Comparison of ENCODE assay signal across 17 cellular contexts in the genomic region with DNA sequence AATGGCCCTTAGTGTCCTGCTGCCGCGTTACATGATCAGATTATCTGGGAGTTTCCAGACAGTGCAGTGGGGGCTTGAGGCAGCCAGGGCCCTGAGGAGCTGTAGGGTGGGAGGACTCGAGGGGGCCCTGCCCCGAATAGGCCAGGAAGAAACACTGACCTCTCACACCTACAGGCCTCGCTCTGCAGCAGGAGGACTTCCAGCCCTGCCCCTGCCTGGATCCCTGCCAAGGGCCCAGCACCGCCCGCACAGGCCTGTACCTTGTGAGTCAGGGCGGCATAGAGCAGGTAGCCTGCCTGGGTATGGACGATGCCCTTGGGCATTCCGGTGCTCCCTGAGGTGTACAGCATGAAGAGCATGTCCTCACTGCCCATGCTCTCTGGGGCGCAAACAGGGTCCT. TPM values are rescaled to one million over a fixed set of nuclear protein-coding genes. Genes with fewer than 3 reads are reported as not detected.
A peak's percentile ranks its signal among the peaks of the same experiment; 100 is the strongest.
DNase-seq lines count a peak whose midpoint lies in the region; ATAC-seq, FAIRE-seq and TF ChIP-seq lines count a peak whose summit lies in the region.
"Had no signal": no experiment of that assay in that cellular context is flagged by ENCODE, and none has a peak within 500 bp of the region (broad histone marks: within the 10 kb centered on the region; RNA-seq: fewer than 3 reads in every experiment).

No MANE protein-coding gene starts in this region.

- FAIRE-seq in urothelium cell line (lab: Jason Lieb, UNC): no peak

- H3K27ac ChIP-seq in cingulate gyrus (ENCODE audit: low read depth, low read length): peak overlapping the region; percentile 13
- no peak overlapping the region for H3K27ac ChIP-seq in spleen
- no peak overlapping the region for H3K27ac ChIP-seq in SJCRH30
- H3K27ac ChIP-seq: prostate gland had no signal

- DNase-seq in NCI-H510A treated with DMSO at 0.1 percent for 48 hours (lab: John Stamatoyannopoulos, UW) (peak; percentile 66), left colon (peak; percentile 81 to 86), spleen (peak; percentile 68), NCI-H128 (lab: John Stamatoyannopoulos, UW; ENCODE audit: unreplicated experiment) (no peak), urothelium cell line (ENCODE audit: low spot score) (no peak), SJCRH30 (no peak)
- DNase-seq: activated CD4-positive, alpha-beta T cell treated with anti-CD3 and anti-CD28 coated beads, Interleukin-2, amount 10 ng/mL, durations not matched to agents 7 days and 5 days; anterior cingulate cortex; CD4-positive, CD25-positive, alpha-beta regulatory T cell; NCI-H1105 treated with DMSO at 0.1 percent for 48 hours; stimulated activated CD4-positive, alpha-beta T cell treated with anti-CD3 and anti-CD28 coated beads, Interleukin-1b, Interleukin-23, amount 100 ng/mL, for 48 hours; T-helper 17 cell had no signal

- H3K27me3 ChIP-seq in spleen (replicated peaks in 1 of 7): no peaks in the 10 kb centered on the region
- no peaks in the 10 kb centered on the region for H3K27me3 ChIP-seq in SJCRH30

- no peak for TF ChIP-seq POLR2A in spleen (IDR thresholded peaks at IDR 0.05)

- 70 to 88% (median 87%) methylated on average over 5 to 11 of the region's 11 CpGs for WGBS in spleen, 5 donors

- intact Hi-C loops in left colon (cut with DNase I, micrococcal nuclease): no loop called here
- intact Hi-C loops in spleen (cut with DNase I; ENCODE audit: low total_unique reads): no loop called here

- TF ChIP-seq CTCF in spleen (IDR thresholded peaks at IDR 0.05 in 8 of 11, conservative IDR thresholded peaks at IDR 0.05 in 3 of 11): no peak

- ATAC-seq in left colon: peak; percentile 96
- no peak for ATAC-seq in HG03135 (IDR thresholded peaks at IDR 0.05; ENCODE audit: unreplicated experiment)
- ATAC-seq: T-helper 17 cell had no signal

- no peak overlapping the region for H3K4me3 ChIP-seq in spleen
- no peak overlapping the region for H3K4me3 ChIP-seq in SJCRH30
- H3K4me3 ChIP-seq: prostate gland had no signal

- peaks cover 0 to 31% (median 5%) of the 10 kb centered on the region in 6 donors for H3K4me1 ChIP-seq in spleen
- H3K4me1 ChIP-seq in SJCRH30: no peaks in the 10 kb centered on the region

- H3K9me3 ChIP-seq in spleen (no peaks in the 10 kb centered on the region), SJCRH30 (replicated peaks) (no peaks in the 10 kb centered on the region)
- H3K9me3 ChIP-seq: prostate gland had no signal

- H3K36me3 ChIP-seq in spleen: peaks cover 0 to 91% (median 42%) of the 10 kb centered on the region in 6 donors
- no peaks in the 10 kb centered on the region for H3K36me3 ChIP-seq in SJCRH30
- H3K36me3 ChIP-seq: prostate gland had no signal

RNA-seq across cellular contexts. Expression of gene APMAP, which starts 30.1 kb away (rescaled TPM):
- total RNA-seq in left colon: 10 to 100 TPM; 44.5 to 53.4 TPM
- 100 to 1,000 TPM in 1 of 7 donors, 10 to 100 TPM in 6; 57.9 to 104 (median 78.8) TPM for total RNA-seq in spleen
- 10 to 100 TPM; 26.5 to 36.0 (median 31.5) TPM for polyA plus RNA-seq in spleen
- 103 and 107 TPM in 2 replicates for total RNA-seq in SJCRH30 (2014; rRNA removed; shearing (Covaris generic))

RNA-seq across cellular contexts. Expression of gene ACSS1, which starts 35.3 kb away (rescaled TPM):
- total RNA-seq in left colon (10 to 100 TPM; 37.8 to 43.6 TPM), spleen (10 to 100 TPM; 34.0 to 50.8 (median 41.3) TPM)
- polyA plus RNA-seq in spleen: 10 to 100 TPM; 20.3 to 26.8 (median 26.3) TPM
- 11.5 and 13.0 TPM in 2 replicates for total RNA-seq in SJCRH30 (2014; rRNA removed; shearing (Covaris generic))

RNA-seq across cellular contexts. Expression of gene VSX1, which starts 59.3 kb away (rescaled TPM):
- not detected for total RNA-seq in left colon
- total RNA-seq in spleen: not detected
- not detected for polyA plus RNA-seq in spleen
- total RNA-seq in SJCRH30 (2014; rRNA removed; shearing (Covaris generic)): 0.06 and 0.10 TPM in 2 replicates
- total RNA-seq: activated CD4-positive, alpha-beta T cell treated with anti-CD3 and anti-CD28 coated beads, Interleukin-2, amount 10 ng/mL, durations not matched to agents 7 days and 5 days; CD4-positive, CD25-positive, alpha-beta regulatory T cell; NCI-H460; prostate gland; T-helper 17 cell had no signal
- polyA plus RNA-seq: CD4-positive, CD25-positive, alpha-beta regulatory T cell; IgD-negative memory B cell had no signal

Comparison
In these comparisons a context has a peak if more than half of its experiments do, and no peak if none do; other contexts are left out.
1. DNase-seq: peak in NCI-H510A treated with DMSO at 0.1 percent for 48 hours (single experiment), left colon (2 of 2) and spleen (single experiment); none in NCI-H128 (single experiment), urothelium cell line (single experiment) and SJCRH30 (0 of 2).